ENCODE assay signal across 23 cellular contexts in the genomic region with DNA sequence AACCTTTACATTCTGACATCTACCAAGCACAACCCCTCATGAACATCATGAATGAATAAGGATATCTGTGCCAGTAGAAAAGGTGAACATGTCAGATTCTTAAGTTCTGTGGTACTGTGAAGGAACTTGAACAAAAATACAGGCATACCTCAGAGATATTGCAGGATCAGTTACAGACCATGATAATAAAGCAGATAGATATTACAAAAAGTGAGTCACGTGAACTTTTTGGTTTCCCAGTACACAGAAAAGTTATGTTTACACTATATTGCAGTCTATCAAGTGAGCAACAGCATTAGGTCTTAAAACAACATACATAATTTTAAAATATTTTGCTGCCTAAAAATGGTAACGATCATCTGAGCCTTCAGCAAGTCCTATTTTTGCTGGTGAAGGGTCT.
"Had no signal": no experiment of that assay in that cellular context is flagged by ENCODE, and none has a peak within 500 bp of the region (broad histone marks: within the 10 kb centered on the region; RNA-seq: fewer than 3 reads in every experiment).

No MANE protein-coding gene starts in this region.

- FAIRE-seq: endothelial cell of umbilical vein, frontal cortex, islet of Langerhans, keratinocyte had no signal

- DNase-seq: colonic mucosa; cortex of kidney; effector CD8-positive, alpha-beta T cell; effector memory CD8-positive, alpha-beta T cell; foreskin keratinocyte; heart left ventricle; hypothalamus; immature natural killer cell; left cardiac atrium; left lung; left ventricle myocardium superior; lower lobe of right lung; mesendoderm; midbrain; naive thymus-derived CD4-positive, alpha-beta T cell; natural killer cell had no signal

- H3K4me3 ChIP-seq: colonic mucosa, esophagus muscularis mucosa, gastroesophageal sphincter, heart left ventricle, hepatocyte, left lung, lower lobe of right lung had no signal
